ENCODE assay signal across 21 cellular contexts in genomic region chr10:4781955-4782354, GRCh38. TPM values are rescaled to one million over a fixed set of nuclear protein-coding genes. Genes with fewer than 3 reads are reported as not detected.
DNase-seq lines count a peak whose midpoint lies in the region; ATAC-seq, FAIRE-seq and TF ChIP-seq lines count a peak whose summit lies in the region.
"Had no signal": no experiment of that assay in that cellular context is flagged by ENCODE, and none has a peak within 500 bp of the region (broad histone marks: within the 10 kb centered on the region; RNA-seq: fewer than 3 reads in every experiment).

No MANE protein-coding gene starts in this region.

- no peak overlapping the region for H3K9ac ChIP-seq in HCT116 (ENCODE audit: low read length)
- no peak overlapping the region for H3K9ac ChIP-seq in astrocyte (ENCODE audit: low read length)

- H3K4me2 ChIP-seq in HCT116 (ENCODE audit: low read length) (no peak overlapping the region), astrocyte (ENCODE audit: low read length) (no peak overlapping the region)

- no peak for TF ChIP-seq POLR2A in HCT116 (IDR thresholded peaks at IDR 0.05; ENCODE audit: borderline replicate concordance, extremely low read depth, insufficient read depth, insufficient read length)

- H3K4me1 Mint-ChIP-seq in astrocyte (ENCODE audit: low read depth, unreplicated experiment) (peaks cover 4% of the 10 kb centered on the region), HFFc6 (ENCODE audit: low read depth) (peaks cover 54% of the 10 kb centered on the region)
- no peaks in the 10 kb centered on the region for H3K4me1 Mint-ChIP-seq in activated CD4-positive, alpha-beta memory T cell treated with anti-CD3 and anti-CD28 coated beads, Interleukin-2, amount 10 ng/mL, durations not matched to agents 7 days and 5 days

- no peak for ATAC-seq in HCT116
- peak; percentile 53 to 89 (median 69) for ATAC-seq in pancreas
- ATAC-seq: K562 had no signal

- H3K4me1 ChIP-seq in HCT116 (ENCODE audit: control insufficient read depth in 1 of 2, insufficient read depth in 2 of 2, low read length in 2 of 2) (peaks cover 5 to 8% of the 10 kb centered on the region in 2 experiments; a peak in 3 of 4 replicates), astrocyte (ENCODE audit: insufficient read depth, low read length) (peaks cover 4% of the 10 kb centered on the region), pancreas (no peaks in the 10 kb centered on the region)

- H3K79me2 ChIP-seq in HCT116 (ENCODE audit: insufficient read depth, low read length) (no peaks in the 10 kb centered on the region), astrocyte (ENCODE audit: insufficient read depth, low read length) (no peaks in the 10 kb centered on the region)

- H3K27ac Mint-ChIP-seq in astrocyte (ENCODE audit: unreplicated experiment) = no peak overlapping the region
- H3K27ac Mint-ChIP-seq in activated CD4-positive, alpha-beta memory T cell treated with anti-CD3 and anti-CD28 coated beads, Interleukin-2, amount 10 ng/mL, durations not matched to agents 7 days and 5 days = no peak overlapping the region
- H3K27ac Mint-ChIP-seq in HFFc6 = no peak overlapping the region

- H3K9me3 ChIP-seq in HCT116 (ENCODE audit: control insufficient read depth in 1 of 2, insufficient read depth in 1 of 2, low read depth in 1 of 2, low read length in 2 of 2) (no peaks in the 10 kb centered on the region), astrocyte (ENCODE audit: insufficient read depth, low read depth, low read length) (peaks cover 4% of the 10 kb centered on the region), pancreas (no peaks in the 10 kb centered on the region)

- WGBS in pancreas, 2 donors = 29 to 32% methylated on average over 3 of the region's 3 CpGs

- H3K9me2 ChIP-seq in HCT116 (ENCODE audit: insufficient read depth) = no peaks in the 10 kb centered on the region

- no TSS peak for BruUV-seq in HCT116 (replicated peaks; lab: Mats Ljungman, UMichigan)

- CTCF ChIA-PET in HCT116 (lab: Charles Lee) = interaction anchor here (1.5 kb wide), 1 partner anchor 11 kb away, joined by 3 read pairs; no protein-coding TSS in a partner anchor
- CTCF ChIA-PET in activated CD4-positive, alpha-beta memory T cell treated with anti-CD3 and anti-CD28 coated beads, Interleukin-2, amount 10 ng/mL, durations not matched to agents 7 days and 5 days (lab: Charles Lee) = interaction anchor here (1.8 kb wide), 1 partner anchor 33 kb away, joined by 6 read pairs; no protein-coding TSS in a partner anchor

- TF ChIP-seq CTCF in HCT116 (IDR thresholded peaks at IDR 0.05 in 2 of 3, conservative IDR thresholded peaks at IDR 0.05 in 1 of 3; ENCODE audit: borderline replicate concordance in 1 of 3, insufficient read depth in 1 of 3, low read depth in 2 of 3, low read length in 2 of 3) = no peak
- no peak for TF ChIP-seq CTCF in astrocyte (IDR thresholded peaks at IDR 0.05; ENCODE audit: insufficient read depth, low read depth, low read length)
- TF ChIP-seq CTCF in fibroblast of pulmonary artery (IDR thresholded peaks at IDR 0.05; ENCODE audit: low read length, missing control alignments) = no peak
- TF ChIP-seq CTCF in pancreas (IDR thresholded peaks at IDR 0.05) = no peak
- TF ChIP-seq CTCF in GM13977 (IDR thresholded peaks at IDR 0.05; ENCODE audit: extremely low read depth, insufficient read depth, missing control alignments) = no peak
- no peak for TF ChIP-seq CTCF in HFFc6 (IDR thresholded peaks at IDR 0.05)

- H3K9me3 Mint-ChIP-seq in astrocyte (ENCODE audit: unreplicated experiment) (no peaks in the 10 kb centered on the region), HFFc6 (peaks cover 8% of the 10 kb centered on the region; the same call in 1 of the 2 replicates)
- H3K9me3 Mint-ChIP-seq in activated CD4-positive, alpha-beta memory T cell treated with anti-CD3 and anti-CD28 coated beads, Interleukin-2, amount 10 ng/mL, durations not matched to agents 7 days and 5 days = no peaks in the 10 kb centered on the region

- H3K27me3 Mint-ChIP-seq in astrocyte (ENCODE audit: low read depth, unreplicated experiment) (no peaks in the 10 kb centered on the region), HFFc6 (ENCODE audit: insufficient read depth) (no peaks in the 10 kb centered on the region)
- peaks cover 19% of the 10 kb centered on the region for H3K27me3 Mint-ChIP-seq in activated CD4-positive, alpha-beta memory T cell treated with anti-CD3 and anti-CD28 coated beads, Interleukin-2, amount 10 ng/mL, durations not matched to agents 7 days and 5 days

- in situ Hi-C loops in GM13977 (cut with MboI; ENCODE audit: low pct_unique_long_range_greater_than_20kb, low sequenced_read_pairs, unreplicated experiment) = no loop called here

- no peak overlapping the region for H3K27ac ChIP-seq in HCT116 (ENCODE audit: low read depth, low read length)
- no peak overlapping the region for H3K27ac ChIP-seq in astrocyte (ENCODE audit: low read depth, low read length)
- no peak overlapping the region for H3K27ac ChIP-seq in pancreas
- no peak overlapping the region for H3K27ac ChIP-seq in substantia nigra (ENCODE audit: low read depth, low read length, poor library complexity, severe bottlenecking)
- H3K27ac ChIP-seq: C4-2B had no signal

- no peak overlapping the region for H3K4me3 ChIP-seq in HCT116 (replicated peaks in 1 of 2; ENCODE audit: low read depth in 1 of 2, low read length in 2 of 2)
- H3K4me3 ChIP-seq in astrocyte (ENCODE audit: insufficient read depth, low read depth, low read length) = no peak overlapping the region
- H3K4me3 ChIP-seq in fibroblast of pulmonary artery (replicated peaks; ENCODE audit: low read depth, low read length) = no peak overlapping the region
- H3K4me3 ChIP-seq in pancreas = no peak overlapping the region
- H3K4me3 ChIP-seq: K562 had no signal

- H3K4me3 Mint-ChIP-seq in astrocyte (ENCODE audit: unreplicated experiment) = no peak overlapping the region
- H3K4me3 Mint-ChIP-seq in activated CD4-positive, alpha-beta memory T cell treated with anti-CD3 and anti-CD28 coated beads, Interleukin-2, amount 10 ng/mL, durations not matched to agents 7 days and 5 days = no peak overlapping the region
- no peak overlapping the region for H3K4me3 Mint-ChIP-seq in HFFc6

- H4K20me1 ChIP-seq in HCT116 (ENCODE audit: insufficient read depth) = no peaks in the 10 kb centered on the region
- H4K20me1 ChIP-seq in astrocyte (ENCODE audit: insufficient read depth, low read length) = no peaks in the 10 kb centered on the region

- POLR2A ChIA-PET in HCT116 (lab: Charles Lee) = no interaction called here
- POLR2A ChIA-PET in activated CD4-positive, alpha-beta memory T cell treated with anti-CD3 and anti-CD28 coated beads, Interleukin-2, amount 10 ng/mL, durations not matched to agents 7 days and 5 days (lab: Charles Lee) = no interaction called here

- no peak for TF ChIP-seq RAD21 in HCT116 (IDR thresholded peaks at IDR 0.05; ENCODE audit: low read depth)

- H3K36me3 Mint-ChIP-seq in astrocyte (ENCODE audit: low read depth, unreplicated experiment) (no peaks in the 10 kb centered on the region), HFFc6 (ENCODE audit: low read depth) (peaks cover 14% of the 10 kb centered on the region)
- H3K36me3 Mint-ChIP-seq in activated CD4-positive, alpha-beta memory T cell treated with anti-CD3 and anti-CD28 coated beads, Interleukin-2, amount 10 ng/mL, durations not matched to agents 7 days and 5 days (ENCODE audit: low read depth) = no peaks in the 10 kb centered on the region

- H2AFZ ChIP-seq in HCT116 (ENCODE audit: low read depth, low read length, poor library complexity, severe bottlenecking) (peak overlapping the region; percentile 26), astrocyte (ENCODE audit: low read depth, low read length) (peak overlapping the region; percentile 28)

- DNase-seq in HCT116 (ENCODE audit: low read depth, low spot score) = no peak
- no peak for DNase-seq in astrocyte (ENCODE audit: low read depth)
- peak; percentile 25 for DNase-seq in fibroblast of pulmonary artery (ENCODE audit: low read depth)
- no peak for DNase-seq in pancreas
- DNase-seq in GM13977 (ENCODE audit: low spot score) = no peak
- no peak for DNase-seq in activated CD4-positive, alpha-beta memory T cell treated with anti-CD3 and anti-CD28 coated beads, Interleukin-2, amount 10 ng/mL, durations not matched to agents 7 days and 5 days
- DNase-seq in HFFc6 = no peak
- no peak for DNase-seq in substantia nigra (lab: John Stamatoyannopoulos, UW)
- DNase-seq: GDM1, NCI-H187, NCI-H2107, NCI-H226, NCI-H524, NCI-H82, OCI-M1, RPMI8226, SIG-M5 had no signal

- H3K36me3 ChIP-seq in HCT116 (ENCODE audit: control insufficient read depth in 1 of 2, insufficient read depth in 2 of 2, low read length in 2 of 2) (no peaks in the 10 kb centered on the region), astrocyte (ENCODE audit: insufficient read depth, low read length) (no peaks in the 10 kb centered on the region), pancreas (no peaks in the 10 kb centered on the region)

- RAD21 ChIA-PET in HCT116 (lab: Charles Lee; ENCODE audit: low non-redundant PET in 1 of 2, low total read pairs in 2 of 2, uncharacterized antibody in 2 of 2, unreplicated experiment in 2 of 2) = no interaction called here

- intact Hi-C loops in HCT116 (cut with micrococcal nuclease) = no loop called here
- intact Hi-C loops in pancreas (cut with DNase I) = no loop called here

- FAIRE-seq in astrocyte (lab: Jason Lieb, UNC) (no peak), pancreas (lab: Jason Lieb, UNC) (no peak)
- FAIRE-seq: H1, K562 had no signal

- H3K27me3 ChIP-seq in HCT116 (ENCODE audit: insufficient read depth, low read length) = no peaks in the 10 kb centered on the region
- no peaks in the 10 kb centered on the region for H3K27me3 ChIP-seq in astrocyte (ENCODE audit: insufficient read depth, low read length)
- H3K27me3 ChIP-seq in pancreas = no peaks in the 10 kb centered on the region

RNA-seq across cellular contexts. Expression of gene AKR1E2, which starts 44.1 kb away (rescaled TPM):
- total RNA-seq in HCT116 (2021; ENCODE audit: unreplicated experiment) (5.0 TPM), astrocyte (0.91 and 1.4 TPM in 2 replicates), pancreas (10 to 100 TPM in 1 of 6 donors, 1 to 10 TPM in 5; 1.5 to 10.2 (median 2.7) TPM)
- 4.9 and 5.3 TPM in 2 replicates for polyA plus RNA-seq in HCT116 (2012)
- 1 to 10 TPM in 1 of 2 donors, under 1 TPM in 1; 0.85 to 1.1 TPM for polyA plus RNA-seq in pancreas
- total RNA-seq in activated CD4-positive, alpha-beta memory T cell treated with anti-CD3 and anti-CD28 coated beads, Interleukin-2, amount 10 ng/mL, durations not matched to agents 7 days and 5 days = 1 to 10 TPM; 4.0 to 4.8 TPM
- 1 to 10 TPM in 3 of 6 experiments, under 1 TPM in 2, not detected in 1; 0.59 to 1.5 (median 1.1) TPM for total RNA-seq in HFFc6 (2021; fragmentation: NEBNext Ultra II Directional; extraction: Animal tissue kit (Norgen Biotek cat#: 25700))
- total RNA-seq: Daoy had no signal
